Comparison of ENCODE assay signal across 11 cellular contexts in genomic region chr3:184333190-184333589, GRCh38. TPM values are rescaled to one million over a fixed set of nuclear protein-coding genes. Genes with fewer than 3 reads are reported as not detected.
A peak's percentile ranks its signal among the peaks of the same experiment; 100 is the strongest.
DNase-seq lines count a peak whose midpoint lies in the region; ATAC-seq, FAIRE-seq and TF ChIP-seq lines count a peak whose summit lies in the region.
"Had no signal": no experiment of that assay in that cellular context is flagged by ENCODE, and none has a peak within 500 bp of the region (broad histone marks: within the 10 kb centered on the region; RNA-seq: fewer than 3 reads in every experiment).

No MANE protein-coding gene starts in this region.

- peak overlapping the region; percentile 22 for H3K9ac ChIP-seq in adipocyte (ENCODE audit: low read length)

- DNase-seq in GM12892 (ENCODE audit: insufficient read length) (no peak), adipocyte (ENCODE audit: low read depth) (no peak), pancreas (no peak), epidermal melanocyte (ENCODE audit: insufficient read length, low spot score) (no peak), upper lobe of right lung (no peak)
- DNase-seq: central memory CD4-positive, alpha-beta T cell; DMS 273 treated with DMSO at 0.1 percent for 48 hours; hippocampal formation had no signal

- H3K27ac ChIP-seq in 22Rv1 (peak overlapping the region; percentile 90; the same call in 1 of the 2 replicates), muscle layer of duodenum (ENCODE audit: low read length) (peak overlapping the region; percentile 40), pancreas (no peak overlapping the region), upper lobe of right lung (no peak overlapping the region)

- ATAC-seq in pancreas = no peak
- no peak for ATAC-seq in upper lobe of right lung
- ATAC-seq in HG02798 (IDR thresholded peaks at IDR 0.05; ENCODE audit: poor library complexity, unreplicated experiment) = no peak

- H3K4me1 ChIP-seq in adipocyte (ENCODE audit: control insufficient read depth, insufficient read depth, low read length) (peaks cover 45% of the 10 kb centered on the region), muscle layer of duodenum (ENCODE audit: control insufficient read depth in 1 of 2, insufficient read depth in 2 of 2, low read length in 2 of 2) (peaks cover 9 to 21% of the 10 kb centered on the region in 2 donors), pancreas (peaks cover 0 to 11% (median 0%) of the 10 kb centered on the region in 3 donors), upper lobe of right lung (peaks cover 17% of the 10 kb centered on the region)

- no peak for FAIRE-seq in GM12892 (lab: Jason Lieb, UNC)
- FAIRE-seq in pancreas (lab: Jason Lieb, UNC) = no peak

- peak; percentile 18; the same call in 1 of the 2 replicates for TF ChIP-seq POLR2A in GM12892 (IDR thresholded peaks at IDR 0.05; ENCODE audit: low read depth, low read length)

- H3K9me3 ChIP-seq in adipocyte (ENCODE audit: control insufficient read depth, low read length) (no peaks in the 10 kb centered on the region), muscle layer of duodenum (ENCODE audit: control insufficient read depth in 1 of 2, low read length in 2 of 2) (no peaks in the 10 kb centered on the region), pancreas (no peaks in the 10 kb centered on the region), upper lobe of right lung (no peaks in the 10 kb centered on the region)

- WGBS in pancreas, 2 donors = 77 to 81% methylated on average over 6 of the region's 6 CpGs

- TF ChIP-seq CTCF in 22Rv1 (IDR thresholded peaks at IDR 0.05) (no peak), pancreas (IDR thresholded peaks at IDR 0.05) (no peak), upper lobe of right lung (IDR thresholded peaks at IDR 0.05) (no peak)

- H3K27me3 ChIP-seq in adipocyte (replicated peaks; ENCODE audit: control insufficient read depth, insufficient read depth, low read length) (no peaks in the 10 kb centered on the region), muscle layer of duodenum (ENCODE audit: low read depth, low read length) (no peaks in the 10 kb centered on the region), pancreas (no peaks in the 10 kb centered on the region), upper lobe of right lung (no peaks in the 10 kb centered on the region)

- H3K36me3 ChIP-seq in adipocyte (ENCODE audit: control insufficient read depth, insufficient read depth, low read length, severe bottlenecking) (peaks cover 73% of the 10 kb centered on the region), muscle layer of duodenum (ENCODE audit: control insufficient read depth in 1 of 2, insufficient read depth in 2 of 2, low read length in 2 of 2) (peaks cover 60 to 70% of the 10 kb centered on the region in 2 donors), pancreas (peaks cover 21 to 56% (median 39%) of the 10 kb centered on the region in 3 donors), upper lobe of right lung (peaks cover 71% of the 10 kb centered on the region)

- no peak overlapping the region for H3K4me3 ChIP-seq in adipocyte (ENCODE audit: low read length)
- H3K4me3 ChIP-seq in muscle layer of duodenum (ENCODE audit: low read depth in 1 of 2, low read length in 2 of 2) = no peak overlapping the region
- no peak overlapping the region for H3K4me3 ChIP-seq in pancreas
- no peak overlapping the region for H3K4me3 ChIP-seq in upper lobe of right lung

- intact Hi-C loops in pancreas (cut with DNase I) = no loop called here
- intact Hi-C loops in upper lobe of right lung (cut with DNase I) = no loop called here

RNA-seq across cellular contexts. Expression of gene FAM131A, which starts 4.2 kb away (rescaled TPM):
- polyA plus RNA-seq in GM12892 (2012; ENCODE audit: missing spikeins) = 1.6 TPM
- 1 to 10 TPM; 4.0 to 7.9 (median 6.4) TPM for total RNA-seq in pancreas
- polyA plus RNA-seq in pancreas = 10 to 100 TPM; 12.7 to 22.5 TPM
- total RNA-seq in upper lobe of right lung = 19.0 TPM

RNA-seq across cellular contexts. Expression of gene EIF4G1, which starts 18.8 kb away (rescaled TPM):
- polyA plus RNA-seq in GM12892 (2012; ENCODE audit: missing spikeins) = 124 TPM
- 100 to 1,000 TPM; 118 to 207 (median 178) TPM for total RNA-seq in pancreas
- 100 to 1,000 TPM; 159 to 163 TPM for polyA plus RNA-seq in pancreas
- total RNA-seq in upper lobe of right lung = 295 TPM

RNA-seq across cellular contexts. Expression of gene CLCN2, which starts 28.2 kb away (rescaled TPM):
- polyA plus RNA-seq in GM12892 (2012; ENCODE audit: missing spikeins) = 1.2 TPM
- 1 to 10 TPM; 4.9 to 9.2 (median 6.2) TPM for total RNA-seq in pancreas
- polyA plus RNA-seq in pancreas = 10 to 100 TPM; 22.2 to 25.5 TPM
- total RNA-seq in upper lobe of right lung = 3.8 TPM

RNA-seq across cellular contexts. Expression of gene POLR2H, which starts 28.3 kb away (rescaled TPM):
- 138 TPM for polyA plus RNA-seq in GM12892 (2012; ENCODE audit: missing spikeins)
- total RNA-seq in pancreas (10 to 100 TPM; 19.7 to 38.2 (median 25.7) TPM), upper lobe of right lung (63.2 TPM)
- polyA plus RNA-seq in pancreas = 100 to 1,000 TPM in 1 of 2 donors, 10 to 100 TPM in 1; 98.0 to 116 TPM

RNA-seq across cellular contexts. Expression of gene PSMD2, which starts 34.1 kb away (rescaled TPM):
- 110 TPM for polyA plus RNA-seq in GM12892 (2012; ENCODE audit: missing spikeins)
- total RNA-seq in pancreas (10 to 100 TPM; 38.4 to 89.6 (median 54.1) TPM), upper lobe of right lung (152 TPM)
- 10 to 100 TPM; 39.1 to 78.7 TPM for polyA plus RNA-seq in pancreas

Comparison
In these comparisons a context has a peak if more than half of its experiments do, and no peak if none do; other contexts are left out.
1. H3K27ac ChIP-seq: peak in 22Rv1 (single experiment) and muscle layer of duodenum (single experiment); none in pancreas (0 of 4) and upper lobe of right lung (single experiment).